In genomic region chr12:106663385-106663784, GRCh38 we compare ENCODE assay signal across 7 cellular contexts.
"Had no signal": no experiment of that assay in that cellular context is flagged by ENCODE, and none has a peak within 500 bp of the region (broad histone marks: within the 10 kb centered on the region; RNA-seq: fewer than 3 reads in every experiment).

No MANE protein-coding gene starts in this region.

- H3K36me3 ChIP-seq: HAP-1 had no signal

- H3K4me1 ChIP-seq: HAP-1 had no signal

- DNase-seq: H7, KG1 had no signal

- H3K4me2 ChIP-seq: GM23338 had no signal

- H2AFZ ChIP-seq: GM23338 had no signal

- H3K4me3 Mint-ChIP-seq: GM23338, IgD-negative memory B cell had no signal

- H3K4me3 ChIP-seq: GM23338, HAP-1 had no signal

- FAIRE-seq: HTR-8/SVneo had no signal

- ATAC-seq: GM23338, HCT116 had no signal

- H3K27ac Mint-ChIP-seq: GM23338, IgD-negative memory B cell had no signal

- H3K4me1 Mint-ChIP-seq: GM23338 had no signal

- H3K9me3 ChIP-seq: HAP-1 had no signal
